16 cellular contexts compared by ENCODE assay signal in the genomic region with DNA sequence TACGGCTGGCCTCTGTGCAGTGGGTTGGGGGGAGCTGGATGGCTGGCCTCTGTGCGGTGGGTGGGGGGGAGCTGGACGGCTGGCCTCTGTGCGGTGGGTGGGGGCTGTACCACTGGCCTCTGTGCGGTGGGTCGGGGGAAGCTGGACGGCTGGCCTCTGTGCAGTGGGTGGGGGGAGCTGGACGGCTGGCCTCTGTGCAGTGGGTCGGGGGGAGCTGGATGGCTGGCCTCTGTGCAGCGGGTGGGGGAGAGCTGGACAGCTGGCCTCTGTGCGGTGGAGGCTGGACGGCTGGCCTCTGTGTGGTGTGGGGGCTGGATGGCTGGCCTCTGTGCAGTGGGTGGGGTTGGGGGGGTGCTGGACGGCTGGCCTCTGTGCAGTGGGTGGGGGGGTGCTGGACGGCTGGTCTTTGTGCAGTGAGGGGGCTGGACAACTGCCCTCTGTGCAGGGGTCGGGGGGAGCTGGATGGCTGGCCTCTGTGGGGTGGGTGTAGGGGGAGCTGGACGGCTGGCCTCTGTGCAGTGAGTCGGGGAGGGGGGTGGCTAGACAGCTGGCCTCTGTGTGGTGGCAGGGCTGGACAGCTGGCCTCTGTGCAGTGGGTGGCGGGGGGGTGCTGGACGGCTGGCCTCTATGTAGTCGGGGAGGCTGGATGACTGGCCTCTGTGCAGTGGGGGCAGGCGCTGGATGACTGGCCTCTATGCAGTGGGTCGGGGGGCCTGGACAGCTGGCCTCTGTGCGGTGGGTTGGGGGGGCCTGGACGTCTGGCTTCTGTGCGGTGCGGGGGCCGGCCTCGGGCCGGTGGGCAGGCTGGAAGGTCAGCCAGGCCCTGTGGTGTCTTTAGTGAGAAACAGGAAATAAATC.
"Had no signal": no experiment of that assay in that cellular context is flagged by ENCODE, and none has a peak within 500 bp of the region (broad histone marks: within the 10 kb centered on the region; RNA-seq: fewer than 3 reads in every experiment).

No MANE protein-coding gene starts in this region.

- ATAC-seq: esophagus mucosa had no signal

- H3K9me3 Mint-ChIP-seq: nephron had no signal

- H3K4me3 Mint-ChIP-seq: nephron had no signal

- H3K4me1 ChIP-seq: upper lobe of left lung, uterus had no signal

- H3K4me3 ChIP-seq: coronary artery, heart left ventricle, sigmoid colon, tibial artery, upper lobe of left lung, uterus had no signal

- H3K9me3 ChIP-seq: heart left ventricle, sigmoid colon, tibial artery, upper lobe of left lung, uterus had no signal

- DNase-seq: effector CD8-positive, alpha-beta T cell; hippocampal formation; kidney glomerular epithelial cell; sigmoid colon; small intestine; stimulated activated CD4-positive, alpha-beta T cell treated with anti-CD3 and anti-CD28 coated beads, Interleukin-12 subunit alpha, Interleukin-12 subunit beta, amount 100 ng/mL, for 4 hours; stimulated activated naive CD4-positive, alpha-beta T cell treated with Interleukin-2 at 50 U/mL for 16 hours; tibial artery; uterus had no signal

- H3K36me3 ChIP-seq: sigmoid colon, uterus had no signal

- H3K27me3 ChIP-seq: heart left ventricle, sigmoid colon, tibial artery, upper lobe of left lung, uterus had no signal

- FAIRE-seq: endometrium, frontal cortex, small intestine had no signal

- H3K27ac ChIP-seq: coronary artery, heart left ventricle, tibial artery, upper lobe of left lung, uterus had no signal
